19 cellular contexts compared by ENCODE assay signal in the genomic region with DNA sequence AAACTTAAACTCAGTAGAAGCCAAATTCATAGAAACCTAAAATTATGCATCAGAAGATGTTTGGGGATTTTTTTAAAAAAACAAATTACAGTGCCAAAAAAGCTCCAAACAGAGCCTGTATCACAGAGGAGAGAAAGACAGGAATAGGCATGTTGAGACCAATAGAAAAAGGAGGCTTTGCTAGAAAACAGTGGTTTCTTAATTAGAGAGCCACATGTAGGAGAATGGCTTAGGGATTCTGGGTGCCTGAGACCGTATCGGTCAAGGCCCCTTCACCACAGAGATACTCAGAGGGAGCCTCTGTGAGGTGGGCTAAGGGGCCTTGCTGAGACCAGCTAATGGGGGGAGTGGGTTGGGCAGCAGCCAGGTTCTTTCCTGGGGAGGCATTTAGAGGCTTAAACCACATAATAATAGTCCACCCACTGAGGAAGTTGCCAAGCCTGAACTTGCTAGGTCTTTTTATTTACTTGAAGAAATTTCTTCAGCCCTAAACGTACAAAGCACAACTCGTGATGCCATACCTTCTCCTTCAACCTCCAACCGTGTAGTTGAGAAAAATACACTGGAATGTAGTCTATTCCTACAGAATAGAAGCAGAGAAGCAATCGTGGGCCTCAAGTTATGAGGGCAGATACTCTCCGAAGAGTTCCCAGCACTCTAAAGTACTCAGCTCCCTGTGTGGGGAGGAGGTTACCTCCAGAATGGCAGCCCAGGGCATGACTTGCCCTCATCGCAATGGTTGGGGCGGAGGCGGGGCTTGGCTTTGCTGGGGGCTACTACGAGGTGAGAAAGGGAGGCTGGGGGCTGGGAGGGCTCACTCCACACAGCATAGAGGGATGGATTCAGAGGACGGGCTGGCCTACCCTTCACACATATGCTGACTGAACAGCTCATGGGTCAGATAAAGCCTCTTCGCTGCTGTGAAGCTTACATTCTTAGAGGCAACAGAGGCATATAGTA.
DNase-seq lines count a peak whose midpoint lies in the region; ATAC-seq and TF ChIP-seq lines count a peak whose summit lies in the region.
"Had no signal": no experiment of that assay in that cellular context is flagged by ENCODE, and none has a peak within 500 bp of the region (broad histone marks: within the 10 kb centered on the region; RNA-seq: fewer than 3 reads in every experiment).

No MANE protein-coding gene starts in this region.

- no peaks in the 10 kb centered on the region for H3K27me3 ChIP-seq in SK-N-SH (ENCODE audit: insufficient read depth)
- no peaks in the 10 kb centered on the region for H3K27me3 ChIP-seq in mesenchymal stem cell (ENCODE audit: control insufficient read depth in 1 of 2, insufficient read depth in 1 of 2, low read length in 2 of 2)
- no peaks in the 10 kb centered on the region for H3K27me3 ChIP-seq in SJCRH30

- no peak overlapping the region for H2BK12ac ChIP-seq in mesenchymal stem cell (ENCODE audit: low read length in 2 of 2)

- no peak overlapping the region for H4K8ac ChIP-seq in mesenchymal stem cell (ENCODE audit: low read length)

- H3K14ac ChIP-seq in mesenchymal stem cell (ENCODE audit: low read length in 2 of 2), result no peak overlapping the region

- no peak overlapping the region for H2AFZ ChIP-seq in SK-N-SH (ENCODE audit: low read depth)
- H2AFZ ChIP-seq in mesenchymal stem cell (ENCODE audit: low read depth, low read length), result no peak overlapping the region

- CTCF ChIA-PET in SK-N-SH (lab: Yijun Ruan, JAX), result no interaction called here

- TF ChIP-seq CTCF in SK-N-SH (IDR thresholded peaks at IDR 0.05) (no peak), coronary artery (IDR thresholded peaks at IDR 0.05) (no peak)

- peaks cover 25% of the 10 kb centered on the region for H3K79me1 ChIP-seq in mesenchymal stem cell (replicated peaks; ENCODE audit: low read length, poor library complexity, severe bottlenecking)

- peak overlapping the region; percentile 29 for H2AK5ac ChIP-seq in mesenchymal stem cell (ENCODE audit: low read length, severe bottlenecking)

- TF ChIP-seq EP300 in SK-N-SH (IDR thresholded peaks at IDR 0.05; ENCODE audit: borderline replicate concordance in 1 of 2, low read depth in 1 of 2, low read length in 1 of 2), result no peak

- POLR2A ChIA-PET in SK-N-SH (lab: Yijun Ruan, JAX), result no interaction called here

- no peaks in the 10 kb centered on the region for H3F3A ChIP-seq in SK-N-SH (replicated peaks; ENCODE audit: insufficient read depth)

- H3K79me2 ChIP-seq in SK-N-SH (ENCODE audit: insufficient read depth), result no peaks in the 10 kb centered on the region

- no peak overlapping the region for H3K23ac ChIP-seq in mesenchymal stem cell (ENCODE audit: low read length in 2 of 2)

- 85% methylated on average over 12 of the region's 13 CpGs for WGBS in SK-N-SH (ENCODE audit: low lambda C conversion rate)
- 88% methylated on average over 10 of the region's 13 CpGs for WGBS in mesenchymal stem cell

- H3K9me2 ChIP-seq in SK-N-SH, result no peaks in the 10 kb centered on the region

- H4K91ac ChIP-seq in mesenchymal stem cell (ENCODE audit: low read length), result no peak overlapping the region

- DNase-seq in SK-N-SH (no peak), coronary artery (ENCODE audit: low spot score) (peak; percentile 59), mesenchymal stem cell (no peak), NCI-H187 treated with DMSO at 0.1 percent for 48 hours (lab: John Stamatoyannopoulos, UW) (no peak), SJCRH30 (no peak), SK-N-DZ (ENCODE audit: low spot score) (no peak)
- no peak for DNase-seq in stimulated activated naive CD4-positive, alpha-beta T cell treated with Interleukin-2 at 50 U/mL for 16 hours (lab: John Stamatoyannopoulos, UW)
- DNase-seq: Calu3; CD4-positive, alpha-beta T cell; MV-4-11; NCI-H1417; NCI-H1930; NCI-H2171; NCI-H446; OCI-M1 had no signal

- H3K36me3 ChIP-seq in SK-N-SH (replicated peaks in 1 of 2; ENCODE audit: control insufficient read depth in 1 of 2, insufficient read depth in 2 of 2, low read length in 1 of 2) (no peaks in the 10 kb centered on the region), mesenchymal stem cell (ENCODE audit: control insufficient read depth in 1 of 2, insufficient read depth in 2 of 2, low read depth in 1 of 2, low read length in 2 of 2) (peaks cover 0 to 4% of the 10 kb centered on the region in 2 experiments), SJCRH30 (no peaks in the 10 kb centered on the region)
- H3K36me3 ChIP-seq: HAP-1 had no signal

- no peaks in the 10 kb centered on the region for H3K9me3 ChIP-seq in SK-N-SH
- no peaks in the 10 kb centered on the region for H3K9me3 ChIP-seq in mesenchymal stem cell (ENCODE audit: control insufficient read depth, low read length)
- no peaks in the 10 kb centered on the region for H3K9me3 ChIP-seq in SJCRH30 (replicated peaks)
- H3K9me3 ChIP-seq: HAP-1 had no signal

- H3K4me1 ChIP-seq in SK-N-SH (ENCODE audit: control insufficient read depth in 1 of 2, insufficient read depth in 2 of 2, low read depth in 1 of 2, low read length in 1 of 2) (peaks cover 0 to 2% of the 10 kb centered on the region in 2 experiments; a peak in 1 of 4 replicates), mesenchymal stem cell (ENCODE audit: control insufficient read depth, insufficient read depth, low read depth, low read length) (peaks cover 14% of the 10 kb centered on the region), SJCRH30 (no peaks in the 10 kb centered on the region)

- no peak overlapping the region for H2BK120ac ChIP-seq in mesenchymal stem cell (ENCODE audit: low read depth, low read length)

- no peaks in the 10 kb centered on the region for H4K20me1 ChIP-seq in SK-N-SH (ENCODE audit: insufficient read depth)

- H2BK5ac ChIP-seq in mesenchymal stem cell (ENCODE audit: low read depth, low read length, poor library complexity, severe bottlenecking), result no peak overlapping the region

- H3K9ac ChIP-seq in SK-N-SH, result no peak overlapping the region
- H3K9ac ChIP-seq in mesenchymal stem cell (ENCODE audit: low read length), result no peak overlapping the region

- H3K4me3 ChIP-seq in SK-N-SH (ENCODE audit: low read depth in 2 of 2, low read length in 1 of 2) (no peak overlapping the region), coronary artery (no peak overlapping the region), mesenchymal stem cell (ENCODE audit: insufficient read depth in 1 of 2, low read depth in 1 of 2, low read length in 2 of 2) (no peak overlapping the region), SJCRH30 (no peak overlapping the region)
- H3K4me3 ChIP-seq: HAP-1 had no signal

- no peak overlapping the region for H3K4ac ChIP-seq in mesenchymal stem cell (ENCODE audit: low read depth in 1 of 2, low read length in 2 of 2)

- no peak overlapping the region for H2BK15ac ChIP-seq in mesenchymal stem cell (ENCODE audit: low read depth, poor library complexity, severe bottlenecking)

- peak; percentile 34; the same call in 2 of the 3 replicates for ATAC-seq in SK-N-SH treated with all-trans-retinoic acid at 6 μM for 48 hours

- TF ChIP-seq RAD21 in SK-N-SH (IDR thresholded peaks at IDR 0.05; ENCODE audit: low read length), result no peak

- H3K27ac ChIP-seq in SK-N-SH (ENCODE audit: low read depth in 2 of 2, low read length in 1 of 2), result no peak overlapping the region; a peak in 2 of 4 replicates
- no peak overlapping the region for H3K27ac ChIP-seq in coronary artery
- H3K27ac ChIP-seq in mesenchymal stem cell (ENCODE audit: low read length, poor library complexity, severe bottlenecking), result peak overlapping the region; percentile 57
- no peak overlapping the region for H3K27ac ChIP-seq in SJCRH30
- H3K27ac ChIP-seq: 22Rv1, HL-60 had no signal

- H3K4me2 ChIP-seq in SK-N-SH (no peak overlapping the region), mesenchymal stem cell (ENCODE audit: low read length, poor library complexity, severe bottlenecking) (no peak overlapping the region)

- no peak overlapping the region for H3K18ac ChIP-seq in mesenchymal stem cell (ENCODE audit: low read depth in 1 of 2, low read length in 2 of 2)

TF ChIP-seq in SK-N-SH treated with all-trans-retinoic acid at 6 μM for 48 hours, 23 proteins besides CTCF, POLR2A, EP300 and RAD21 (continues in another document):
- TF ChIP-seq ZNF8 (CRISPR knock-in tag; IDR thresholded peaks at IDR 0.05) (no peak), OSR1 (CRISPR knock-in tag; IDR thresholded peaks at IDR 0.05) (no peak), TCF4 (CRISPR knock-in tag; IDR thresholded peaks at IDR 0.05; ENCODE audit: borderline replicate concordance) (no peak)
- TF ChIP-seq, protein P1, sequence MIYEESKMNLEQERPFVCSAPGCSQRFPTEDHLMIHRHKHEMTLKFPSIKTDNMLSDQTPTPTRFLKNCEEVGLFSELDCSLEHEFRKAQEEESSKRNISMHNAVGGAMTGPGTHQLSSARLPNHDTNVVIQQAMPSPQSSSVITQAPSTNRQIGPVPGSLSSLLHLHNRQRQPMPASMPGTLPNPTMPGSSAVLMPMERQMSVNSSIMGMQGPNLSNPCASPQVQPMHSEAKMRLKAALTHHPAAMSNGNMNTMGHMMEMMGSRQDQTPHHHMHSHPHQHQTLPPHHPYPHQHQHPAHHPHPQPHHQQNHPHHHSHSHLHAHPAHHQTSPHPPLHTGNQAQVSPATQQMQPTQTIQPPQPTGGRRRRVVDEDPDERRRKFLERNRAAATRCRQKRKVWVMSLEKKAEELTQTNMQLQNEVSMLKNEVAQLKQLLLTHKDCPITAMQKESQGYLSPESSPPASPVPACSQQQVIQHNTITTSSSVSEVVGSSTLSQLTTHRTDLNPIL (CRISPR knock-in tag; IDR thresholded peaks at IDR 0.05; ENCODE audit: low read depth), result no peak

TF ChIP-seq in SK-N-SH, 30 proteins besides CTCF, POLR2A, EP300 and RAD21 (continues in another document):
- TF ChIP-seq TAF1 (IDR thresholded peaks at IDR 0.05; ENCODE audit: borderline replicate concordance, low read depth, low read length) (no peak), EZH2phosphoT487 (IDR thresholded peaks at IDR 0.05; ENCODE audit: borderline replicate concordance, low read depth) (no peak), FOXM1 (IDR thresholded peaks at IDR 0.05; ENCODE audit: low read depth) (no peak), MEF2A (IDR thresholded peaks at IDR 0.05; ENCODE audit: borderline replicate concordance, low read depth) (no peak), FOSL2 (IDR thresholded peaks at IDR 0.05; ENCODE audit: borderline replicate concordance, low read depth) (no peak), ELF1 (IDR thresholded peaks at IDR 0.05) (no peak), NRF1 (IDR thresholded peaks at IDR 0.05; ENCODE audit: low read depth, low read length) (no peak), GABPA (IDR thresholded peaks at IDR 0.05; ENCODE audit: low read depth) (no peak)
